In genomic region chr5:132095077-132095744, GRCh38 we compare ENCODE assay signal across 1 cellular context.
TF ChIP-seq lines count a peak whose summit lies in the region.

No MANE protein-coding gene starts in this region.

TF ChIP-seq in HCT116, 20 proteins besides CTCF, POLR2A, EP300 and RAD21 (continued from another document):
- TF ChIP-seq ZBTB33 (IDR thresholded peaks at IDR 0.05; ENCODE audit: extremely low read depth, insufficient replicate concordance, low read length): no peak
- no peak for TF ChIP-seq SRF (IDR thresholded peaks at IDR 0.05; ENCODE audit: low read depth)
- TF ChIP-seq CBX3 (IDR thresholded peaks at IDR 0.05; ENCODE audit: low read depth): no peak
- no peak for TF ChIP-seq SP1 (IDR thresholded peaks at IDR 0.05; ENCODE audit: low read depth)
- TF ChIP-seq REST (IDR thresholded peaks at IDR 0.05; ENCODE audit: low read depth): no peak
- no peak for TF ChIP-seq YY1 (IDR thresholded peaks at IDR 0.05; ENCODE audit: extremely low read depth, insufficient replicate concordance, low read depth, low read length)
- TF ChIP-seq JUND (IDR thresholded peaks at IDR 0.05): no peak
- no peak for TF ChIP-seq ATF3 (IDR thresholded peaks at IDR 0.05)
- no peak for TF ChIP-seq ZNF274 (IDR thresholded peaks at IDR 0.05; ENCODE audit: low read depth, low read length)
- no peak for TF ChIP-seq ELF1 (IDR thresholded peaks at IDR 0.05; ENCODE audit: borderline replicate concordance, low read depth)
- no peak for TF ChIP-seq SIN3A (IDR thresholded peaks at IDR 0.05; ENCODE audit: low read depth)
- TF ChIP-seq ZFX (IDR thresholded peaks at IDR 0.05): no peak
- no peak for TF ChIP-seq MAX (IDR thresholded peaks at IDR 0.05)
- no peak for TF ChIP-seq TCF7L2 (IDR thresholded peaks at IDR 0.05; ENCODE audit: borderline replicate concordance, extremely low read depth, insufficient read depth, insufficient read length)
- TF ChIP-seq EZH2phosphoT487 (IDR thresholded peaks at IDR 0.05; ENCODE audit: borderline replicate concordance): no peak
